In the genomic region with DNA sequence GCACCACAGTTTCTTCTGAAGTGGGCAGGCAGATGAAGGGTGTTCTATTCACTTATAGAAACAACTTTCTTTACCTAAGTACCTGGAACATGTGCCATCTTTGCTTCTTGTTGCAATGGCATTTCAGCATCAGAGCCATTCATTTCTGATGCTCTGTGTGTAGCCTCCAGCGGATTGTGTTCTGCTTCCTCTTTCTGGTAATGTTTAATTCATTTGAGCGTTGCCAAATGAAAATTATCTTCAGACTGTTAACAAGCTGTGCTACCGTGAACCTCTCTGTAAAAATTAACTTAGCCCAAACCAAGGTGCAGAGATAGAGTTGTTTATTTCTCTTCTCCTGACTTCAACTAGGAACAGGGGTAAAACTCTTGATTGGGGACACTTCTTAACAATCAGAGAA, we compare ENCODE assay signal across 16 cellular contexts.
DNase-seq lines count a peak whose midpoint lies in the region; ATAC-seq lines count a peak whose summit lies in the region.
"Had no signal": no experiment of that assay in that cellular context is flagged by ENCODE, and none has a peak within 500 bp of the region (broad histone marks: within the 10 kb centered on the region; RNA-seq: fewer than 3 reads in every experiment).

No MANE protein-coding gene starts in this region.

- H3K27me3 Mint-ChIP-seq in activated CD8-positive, alpha-beta memory T cell treated with anti-CD3 and anti-CD28 coated beads, Interleukin-2, amount 10 ng/mL, durations not matched to agents 7 days and 5 days = no peaks in the 10 kb centered on the region

- peak; percentile 74 for DNase-seq in Karpas-422
- DNase-seq in SHP77 treated with DMSO at 0.1 percent for 48 hours (lab: John Stamatoyannopoulos, UW) = no peak
- no peak for DNase-seq in NCI-H2227 (lab: John Stamatoyannopoulos, UW; ENCODE audit: unreplicated experiment)
- no peak for DNase-seq in activated CD8-positive, alpha-beta memory T cell treated with anti-CD3 and anti-CD28 coated beads, Interleukin-2, amount 10 ng/mL, durations not matched to agents 7 days and 5 days
- DNase-seq: activated gamma-delta T cell treated with Interleukin-2 at 50 U/mL for 16 hours; body of pancreas; effector memory CD4-positive, alpha-beta T cell; NCI-H1436; NCI-H524 treated with DMSO at 0.1 percent for 48 hours; uterus had no signal

- no peaks in the 10 kb centered on the region for H3K27me3 ChIP-seq in Karpas-422 (ENCODE audit: low read length)
- H3K27me3 ChIP-seq: body of pancreas, uterus had no signal

- no peaks in the 10 kb centered on the region for H3K9me2 ChIP-seq in Karpas-422 (replicated peaks; ENCODE audit: insufficient read depth, low read length)

- H3K4me1 Mint-ChIP-seq in activated CD8-positive, alpha-beta memory T cell treated with anti-CD3 and anti-CD28 coated beads, Interleukin-2, amount 10 ng/mL, durations not matched to agents 7 days and 5 days = no peaks in the 10 kb centered on the region

- no peak overlapping the region for H3K27ac Mint-ChIP-seq in activated CD8-positive, alpha-beta memory T cell treated with anti-CD3 and anti-CD28 coated beads, Interleukin-2, amount 10 ng/mL, durations not matched to agents 7 days and 5 days

- H2AFZ ChIP-seq in Karpas-422 (ENCODE audit: low read length) = peak overlapping the region; percentile 35; the same call in 1 of the 2 replicates

- H3K4me3 Mint-ChIP-seq in activated CD8-positive, alpha-beta memory T cell treated with anti-CD3 and anti-CD28 coated beads, Interleukin-2, amount 10 ng/mL, durations not matched to agents 7 days and 5 days = no peak overlapping the region

- peak overlapping the region; percentile 59 for H3K27ac ChIP-seq in Karpas-422 (ENCODE audit: low read length)
- H3K27ac ChIP-seq: body of pancreas, prostate gland, uterus had no signal

- no peaks in the 10 kb centered on the region for H3K9me3 ChIP-seq in Karpas-422 (ENCODE audit: low read length)
- H3K9me3 ChIP-seq: body of pancreas, prostate gland, uterus had no signal

- CTCF ChIA-PET in activated CD8-positive, alpha-beta memory T cell treated with anti-CD3 and anti-CD28 coated beads, Interleukin-2, amount 10 ng/mL, durations not matched to agents 7 days and 5 days (lab: Charles Lee) = no interaction called here

- peak overlapping the region; percentile 42 for H3K4me2 ChIP-seq in Karpas-422 (ENCODE audit: low read depth, low read length, poor library complexity, severe bottlenecking)

- H4K20me1 ChIP-seq in Karpas-422 (ENCODE audit: insufficient read depth, low read depth, low read length) = no peaks in the 10 kb centered on the region

- H3K4me1 ChIP-seq in Karpas-422 (ENCODE audit: low read length) = peaks cover 35% of the 10 kb centered on the region
- H3K4me1 ChIP-seq: prostate gland, uterus had no signal

- H3K9me3 Mint-ChIP-seq in activated CD8-positive, alpha-beta memory T cell treated with anti-CD3 and anti-CD28 coated beads, Interleukin-2, amount 10 ng/mL, durations not matched to agents 7 days and 5 days (ENCODE audit: low read depth) = no peaks in the 10 kb centered on the region

- no peaks in the 10 kb centered on the region for H3K79me2 ChIP-seq in Karpas-422 (ENCODE audit: low read length)

- H3K9ac ChIP-seq in Karpas-422 (ENCODE audit: low read length) = peak overlapping the region; percentile 15; the same call in 1 of the 2 replicates

- H3K36me3 ChIP-seq in Karpas-422 (ENCODE audit: insufficient read depth, low read length) = no peaks in the 10 kb centered on the region
- H3K36me3 ChIP-seq: prostate gland, uterus had no signal

- ATAC-seq in GM18502 (IDR thresholded peaks at IDR 0.05; ENCODE audit: poor library complexity, unreplicated experiment) = peak; percentile 65
- ATAC-seq in GM19438 (IDR thresholded peaks at IDR 0.05; ENCODE audit: low read depth, unreplicated experiment) = peak; percentile 81
- ATAC-seq in HG02938 (IDR thresholded peaks at IDR 0.05; ENCODE audit: unreplicated experiment) = peak; percentile 83
- ATAC-seq in HG03045 (IDR thresholded peaks at IDR 0.05; ENCODE audit: unreplicated experiment) = no peak
- no peak for ATAC-seq in activated CD8-positive, alpha-beta memory T cell treated with anti-CD3 and anti-CD28 coated beads, Interleukin-2, amount 10 ng/mL, durations not matched to agents 7 days and 5 days
- ATAC-seq: body of pancreas, HepG2 had no signal

- peak overlapping the region; percentile 9; the same call in 1 of the 2 replicates for H3K4me3 ChIP-seq in Karpas-422 (ENCODE audit: low read length)
- H3K4me3 ChIP-seq: body of pancreas, prostate gland, uterus had no signal

- H3K36me3 Mint-ChIP-seq in activated CD8-positive, alpha-beta memory T cell treated with anti-CD3 and anti-CD28 coated beads, Interleukin-2, amount 10 ng/mL, durations not matched to agents 7 days and 5 days = no peaks in the 10 kb centered on the region

Comparison
In these comparisons a context has a peak if more than half of its experiments do, and no peak if none do; other contexts are left out.
1. ATAC-seq: peak in GM18502 (single experiment), GM19438 (single experiment) and HG02938 (single experiment); none in HG03045 (single experiment) and activated CD8-positive, alpha-beta memory T cell treated with anti-CD3 and anti-CD28 coated beads, Interleukin-2, amount 10 ng/mL, durations not matched to agents 7 days and 5 days (single experiment).